ENCODE assay signal across 1 cellular context in genomic region chr16:83973581-83974385, GRCh38.
TF ChIP-seq lines count a peak whose summit lies in the region.

No MANE protein-coding gene starts in this region.

TF ChIP-seq in K562, 482 proteins besides CTCF, POLR2A, EP300 and RAD21:
- TF ChIP-seq ZKSCAN1 (IDR thresholded peaks at IDR 0.05; ENCODE audit: low read depth, low read length) (peak; percentile 95), MXI1 (IDR thresholded peaks at IDR 0.05; ENCODE audit: low read depth, low read length) (no peak)
